ENCODE assay signal across 1 cellular context in the genomic region with DNA sequence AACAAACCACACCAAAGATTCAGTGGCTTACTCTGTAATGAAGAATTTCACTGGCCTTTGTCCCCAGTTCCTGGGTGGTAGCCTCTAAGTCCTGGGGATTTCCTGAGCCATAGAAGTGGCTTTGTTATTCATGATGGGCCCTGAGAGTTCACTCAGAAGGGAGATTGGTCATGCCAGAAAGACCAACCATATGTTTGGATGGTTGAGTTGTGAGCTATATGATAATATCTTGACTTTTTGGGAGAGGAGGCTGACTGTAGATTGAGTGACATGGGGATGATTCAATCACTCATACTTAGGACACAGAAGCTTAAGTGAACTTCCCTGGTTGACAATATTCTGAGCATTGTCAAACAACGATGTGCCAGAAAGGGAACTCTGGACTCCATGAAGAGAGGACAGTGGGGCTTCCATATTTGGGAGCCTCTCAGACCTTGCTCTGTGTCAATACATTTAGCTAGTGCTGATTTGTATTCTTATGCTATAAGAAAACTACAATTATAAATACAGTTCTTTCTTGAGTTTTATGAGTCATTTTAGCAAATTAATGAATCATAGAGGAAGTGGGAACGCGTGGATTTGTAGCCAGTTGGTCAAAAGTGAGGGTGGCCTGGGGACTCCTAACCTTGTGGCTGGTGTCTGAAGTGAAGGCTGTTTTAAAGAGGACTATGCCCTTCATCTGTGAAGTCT.
TF ChIP-seq lines count a peak whose summit lies in the region.

No MANE protein-coding gene starts in this region.

TF ChIP-seq in H1, 55 proteins besides CTCF, POLR2A, EP300 and RAD21:
- TF ChIP-seq NANOG (IDR thresholded peaks at IDR 0.05; ENCODE audit: insufficient read depth, low read depth, low read length, poor library complexity, severe bottlenecking) = peak; percentile 16
- TF ChIP-seq RBBP5 (IDR thresholded peaks at IDR 0.05; ENCODE audit: borderline replicate concordance, low read depth, low read length) = no peak
